ENCODE assay signal across 8 cellular contexts in genomic region chr16:23836078-23836403, GRCh38. TPM values are rescaled to one million over a fixed set of nuclear protein-coding genes. Genes with fewer than 3 reads are reported as not detected.
DNase-seq lines count a peak whose midpoint lies in the region; ATAC-seq and TF ChIP-seq lines count a peak whose summit lies in the region.

No MANE protein-coding gene starts in this region.

- TF ChIP-seq CTCF in left ventricle myocardium inferior (IDR thresholded peaks at IDR 0.05; ENCODE audit: borderline replicate concordance) (no peak), NB4 (IDR thresholded peaks at IDR 0.05; ENCODE audit: low read depth, low read length) (no peak)

- TF ChIP-seq POLR2A in NB4 (IDR thresholded peaks at IDR 0.05; ENCODE audit: extremely low read depth, insufficient read length), result no peak

- ATAC-seq in Right ventricle myocardium superior (ENCODE audit: poor library complexity), result no peak

- H3K4me3 ChIP-seq in left ventricle myocardium inferior (peak overlapping the region; percentile 58), NB4 (ENCODE audit: low read depth, low read length) (peak overlapping the region; percentile 71), iPS-18a (ENCODE audit: low read length) (peak overlapping the region; percentile 56), urinary bladder (ENCODE audit: low read depth, low read length) (peak overlapping the region; percentile 59)

- H3K4me1 ChIP-seq in left ventricle myocardium inferior (peaks cover 13% of the 10 kb centered on the region), iPS-18a (ENCODE audit: control insufficient read depth, low read depth, low read length) (peaks cover 16% of the 10 kb centered on the region), urinary bladder (ENCODE audit: insufficient read depth) (no peaks in the 10 kb centered on the region)

- under 1% methylated on average over 45 of the region's 45 CpGs for WGBS in urinary bladder

- DNase-seq in left ventricle myocardium inferior (no peak), Right ventricle myocardium superior (no peak), NB4 (ENCODE audit: low read depth) (no peak), NCI-H524 (lab: John Stamatoyannopoulos, UW) (no peak), putamen (ENCODE audit: low spot score) (no peak), HuH-7.5 (ENCODE audit: low spot score) (no peak)

- H3K36me3 ChIP-seq in left ventricle myocardium inferior (no peaks in the 10 kb centered on the region), iPS-18a (ENCODE audit: control insufficient read depth, low read depth, low read length) (no peaks in the 10 kb centered on the region), urinary bladder (ENCODE audit: insufficient read depth) (no peaks in the 10 kb centered on the region)

- intact Hi-C loops in left ventricle myocardium inferior (cut with micrococcal nuclease), result no loop called here
- intact Hi-C loops in Right ventricle myocardium superior (cut with DNase I), result no loop called here

- H3K27ac ChIP-seq in left ventricle myocardium inferior (replicated peaks) (no peak overlapping the region), iPS-18a (ENCODE audit: low read length) (no peak overlapping the region), urinary bladder (ENCODE audit: low read depth) (no peak overlapping the region)

- H3K9me3 ChIP-seq in left ventricle myocardium inferior (replicated peaks) (peaks cover 2% of the 10 kb centered on the region), iPS-18a (ENCODE audit: control insufficient read depth, low read depth, low read length) (no peaks in the 10 kb centered on the region)

- H3K27me3 ChIP-seq in left ventricle myocardium inferior (ENCODE audit: low read depth) (peaks cover 92% of the 10 kb centered on the region), iPS-18a (ENCODE audit: control insufficient read depth, insufficient read depth, low read length) (peaks cover 43% of the 10 kb centered on the region)

- H3K9ac ChIP-seq in iPS-18a (ENCODE audit: low read length), result no peak overlapping the region

RNA-seq across cellular contexts. Expression of gene PRKCB, which starts 0.3 kb away (rescaled TPM):
- total RNA-seq in left ventricle myocardium inferior, result 1.6 TPM
- 1.7 TPM for total RNA-seq in Right ventricle myocardium superior
- total RNA-seq in urinary bladder, result 7.0 TPM
- polyA plus RNA-seq in urinary bladder, result 8.9 TPM
